Comparison of ENCODE assay signal across 1 cellular context in genomic region chr19:53521373-53522202, GRCh38.
TF ChIP-seq lines count a peak whose summit lies in the region.

No MANE protein-coding gene starts in this region.

TF ChIP-seq in endothelial cell of umbilical vein, 7 proteins besides CTCF, POLR2A, EP300 and RAD21 (continued from another document):
- no peak for TF ChIP-seq JUN (IDR thresholded peaks at IDR 0.05; ENCODE audit: borderline replicate concordance, insufficient read depth, insufficient read length, low read depth)
- TF ChIP-seq MAX (IDR thresholded peaks at IDR 0.05; ENCODE audit: insufficient read depth, insufficient read length): no peak
- TF ChIP-seq FOS (IDR thresholded peaks at IDR 0.05; ENCODE audit: borderline replicate concordance, insufficient read depth, low read length): no peak
- no peak for TF ChIP-seq POLR2AphosphoS5 (IDR thresholded peaks at IDR 0.05; ENCODE audit: insufficient read depth, low read depth, low read length)
